In genomic region chr11:64164392-64165312, GRCh38 we compare ENCODE assay signal across 8 cellular contexts. TPM values are rescaled to one million over a fixed set of nuclear protein-coding genes. Genes with fewer than 3 reads are reported as not detected.
A peak's percentile ranks its signal among the peaks of the same experiment; 100 is the strongest.
DNase-seq lines count a peak whose midpoint lies in the region; ATAC-seq and TF ChIP-seq lines count a peak whose summit lies in the region.

No MANE protein-coding gene starts in this region.

- peaks cover 13% of the 10 kb centered on the region for H3K4me1 Mint-ChIP-seq in activated naive CD4-positive, alpha-beta T cell treated with anti-CD3 and anti-CD28 coated beads, Interleukin-2, amount 10 ng/mL, durations not matched to agents 7 days and 5 days
- H3K4me1 Mint-ChIP-seq in activated CD4-positive, alpha-beta memory T cell treated with anti-CD3 and anti-CD28 coated beads for 36 hours (ENCODE audit: low read depth), result peaks cover 15% of the 10 kb centered on the region

- H3K27ac ChIP-seq in stomach, result peak overlapping the region; percentile 3 to 90 (median 85)

- H3K9me3 ChIP-seq in iPS-15b (ENCODE audit: control insufficient read depth, insufficient read depth, low read length) (no peaks in the 10 kb centered on the region), stomach (no peaks in the 10 kb centered on the region)

- peak overlapping the region; percentile 10 for H3K4me3 ChIP-seq in iPS-15b (ENCODE audit: low read depth, low read length)
- H3K4me3 ChIP-seq in stomach, result peak overlapping the region; percentile 68 to 83 (median 82)

- TF ChIP-seq CTCF in stomach (IDR thresholded peaks at IDR 0.05), result no peak

- no peaks in the 10 kb centered on the region for H3K36me3 ChIP-seq in iPS-15b (ENCODE audit: control insufficient read depth, insufficient read depth, low read length)
- no peaks in the 10 kb centered on the region for H3K36me3 ChIP-seq in stomach

- DNase-seq in activated naive CD4-positive, alpha-beta T cell treated with anti-CD3 and anti-CD28 coated beads, Interleukin-2, amount 10 ng/mL, durations not matched to agents 7 days and 5 days, result no peak
- no peak for DNase-seq in activated naive CD4-positive, alpha-beta T cell treated with Interleukin-2 at 50 U/mL for 16 hours
- no peak for DNase-seq in activated CD4-positive, alpha-beta memory T cell treated with anti-CD3 and anti-CD28 coated beads for 36 hours
- DNase-seq in stomach, result peak; percentile 35

- TF ChIP-seq EP300 in stomach (IDR thresholded peaks at IDR 0.05), result no peak

- 39 to 67% (median 47%) methylated on average over 14 to 20 of the region's 20 CpGs for WGBS in stomach, 5 donors

- CTCF ChIA-PET in activated naive CD4-positive, alpha-beta T cell treated with anti-CD3 and anti-CD28 coated beads, Interleukin-2, amount 10 ng/mL, durations not matched to agents 7 days and 5 days (lab: Charles Lee), result interaction anchor here (0.6 to 3.5 kb wide), 4 partner anchors 12 to 40 kb away, joined by 3 to 16 read pairs (median 4); no protein-coding TSS in a partner anchor
- CTCF ChIA-PET in activated CD4-positive, alpha-beta memory T cell treated with anti-CD3 and anti-CD28 coated beads for 36 hours (lab: Charles Lee), result interaction anchor here (0.7 to 4.7 kb wide), 6 partner anchors 12 to 164 kb away, joined by 3 to 20 read pairs (median 8); no protein-coding TSS in a partner anchor

- POLR2A ChIA-PET in activated CD4-positive, alpha-beta memory T cell treated with anti-CD3 and anti-CD28 coated beads for 36 hours (lab: Charles Lee), result interaction anchor here (1.0 to 1.1 kb wide), 2 partner anchors 22 to 140 kb away, joined by 3 to 6 read pairs; partner anchors contain the start of gene STIP1

- peak overlapping the region; percentile 69 for H3K27ac Mint-ChIP-seq in activated naive CD4-positive, alpha-beta T cell treated with anti-CD3 and anti-CD28 coated beads, Interleukin-2, amount 10 ng/mL, durations not matched to agents 7 days and 5 days
- no peak overlapping the region for H3K27ac Mint-ChIP-seq in activated CD4-positive, alpha-beta memory T cell treated with anti-CD3 and anti-CD28 coated beads for 36 hours

- H3K9ac ChIP-seq in iPS-15b (ENCODE audit: low read depth, low read length), result no peak overlapping the region

- intact Hi-C loops in activated CD4-positive, alpha-beta memory T cell treated with anti-CD3 and anti-CD28 coated beads for 36 hours (cut with micrococcal nuclease), result no loop called here
- intact Hi-C loops in stomach (cut with DNase I; ENCODE audit: low total_unique reads), result no loop called here

- no peaks in the 10 kb centered on the region for H3K9me3 Mint-ChIP-seq in activated naive CD4-positive, alpha-beta T cell treated with anti-CD3 and anti-CD28 coated beads, Interleukin-2, amount 10 ng/mL, durations not matched to agents 7 days and 5 days
- no peaks in the 10 kb centered on the region for H3K9me3 Mint-ChIP-seq in activated CD4-positive, alpha-beta memory T cell treated with anti-CD3 and anti-CD28 coated beads for 36 hours

- peak overlapping the region; percentile 89 for H3K4me3 Mint-ChIP-seq in activated naive CD4-positive, alpha-beta T cell treated with anti-CD3 and anti-CD28 coated beads, Interleukin-2, amount 10 ng/mL, durations not matched to agents 7 days and 5 days
- H3K4me3 Mint-ChIP-seq in activated CD4-positive, alpha-beta memory T cell treated with anti-CD3 and anti-CD28 coated beads for 36 hours, result peak overlapping the region; percentile 75

- no peak for TF ChIP-seq POLR2A in stomach (IDR thresholded peaks at IDR 0.05)

- ATAC-seq in HG03442 (IDR thresholded peaks at IDR 0.05; ENCODE audit: unreplicated experiment) (no peak), HG03457 (IDR thresholded peaks at IDR 0.05; ENCODE audit: unreplicated experiment) (no peak), HG02973 (IDR thresholded peaks at IDR 0.05; ENCODE audit: unreplicated experiment) (no peak)

- H3K27me3 Mint-ChIP-seq in activated naive CD4-positive, alpha-beta T cell treated with anti-CD3 and anti-CD28 coated beads, Interleukin-2, amount 10 ng/mL, durations not matched to agents 7 days and 5 days, result no peaks in the 10 kb centered on the region
- H3K27me3 Mint-ChIP-seq in activated CD4-positive, alpha-beta memory T cell treated with anti-CD3 and anti-CD28 coated beads for 36 hours, result no peaks in the 10 kb centered on the region

- no peaks in the 10 kb centered on the region for H3K36me3 Mint-ChIP-seq in activated naive CD4-positive, alpha-beta T cell treated with anti-CD3 and anti-CD28 coated beads, Interleukin-2, amount 10 ng/mL, durations not matched to agents 7 days and 5 days
- H3K36me3 Mint-ChIP-seq in activated CD4-positive, alpha-beta memory T cell treated with anti-CD3 and anti-CD28 coated beads for 36 hours, result no peaks in the 10 kb centered on the region

- H3K4me1 ChIP-seq in iPS-15b (ENCODE audit: control insufficient read depth, insufficient read depth, low read length), result peaks cover 4% of the 10 kb centered on the region
- H3K4me1 ChIP-seq in stomach, result peaks cover 12 to 26% (median 25%) of the 10 kb centered on the region in 4 donors

- H3K27me3 ChIP-seq in iPS-15b (ENCODE audit: control insufficient read depth, insufficient read depth, low read length), result no peaks in the 10 kb centered on the region
- no peaks in the 10 kb centered on the region for H3K27me3 ChIP-seq in stomach

RNA-seq across cellular contexts. Expression of gene MACROD1, which starts 1.3 kb away (rescaled TPM):
- total RNA-seq in activated CD4-positive, alpha-beta memory T cell treated with anti-CD3 and anti-CD28 coated beads for 36 hours, result 10 to 100 TPM; 24.5 to 31.0 TPM
- total RNA-seq in stomach, result 10 to 100 TPM; 18.0 to 52.1 (median 41.2) TPM
- 100 to 1,000 TPM in 2 of 3 donors, 10 to 100 TPM in 1; 59.1 to 283 (median 156) TPM for polyA plus RNA-seq in stomach

RNA-seq across cellular contexts. Expression of gene STIP1, which starts 21.3 kb away (rescaled TPM):
- 100 to 1,000 TPM; 402 to 413 TPM for total RNA-seq in activated CD4-positive, alpha-beta memory T cell treated with anti-CD3 and anti-CD28 coated beads for 36 hours
- total RNA-seq in stomach, result 100 to 1,000 TPM in 1 of 5 donors, 10 to 100 TPM in 4; 27.4 to 259 (median 68.1) TPM
- 10 to 100 TPM; 51.5 to 56.2 (median 53.2) TPM for polyA plus RNA-seq in stomach

RNA-seq across cellular contexts. Expression of gene FERMT3, which starts 41.9 kb away (rescaled TPM):
- 100 to 1,000 TPM; 195 to 203 TPM for total RNA-seq in activated CD4-positive, alpha-beta memory T cell treated with anti-CD3 and anti-CD28 coated beads for 36 hours
- total RNA-seq in stomach, result 10 to 100 TPM; 11.9 to 30.3 (median 17.9) TPM
- polyA plus RNA-seq in stomach, result 10 to 100 TPM; 12.4 to 31.9 (median 19.5) TPM

Comparison
In these comparisons a context has a peak if more than half of its experiments do, and no peak if none do; other contexts are left out.
1. RNA of gene FERMT3, which starts 41.9 kb away (total RNA-seq): 195 to 203 TPM in activated CD4-positive, alpha-beta memory T cell treated with anti-CD3 and anti-CD28 coated beads for 36 hours; 11.9 to 30.3 TPM in stomach; every median in the first group is over 4 times any median in the second.